8 cellular contexts compared by ENCODE assay signal in the genomic region with DNA sequence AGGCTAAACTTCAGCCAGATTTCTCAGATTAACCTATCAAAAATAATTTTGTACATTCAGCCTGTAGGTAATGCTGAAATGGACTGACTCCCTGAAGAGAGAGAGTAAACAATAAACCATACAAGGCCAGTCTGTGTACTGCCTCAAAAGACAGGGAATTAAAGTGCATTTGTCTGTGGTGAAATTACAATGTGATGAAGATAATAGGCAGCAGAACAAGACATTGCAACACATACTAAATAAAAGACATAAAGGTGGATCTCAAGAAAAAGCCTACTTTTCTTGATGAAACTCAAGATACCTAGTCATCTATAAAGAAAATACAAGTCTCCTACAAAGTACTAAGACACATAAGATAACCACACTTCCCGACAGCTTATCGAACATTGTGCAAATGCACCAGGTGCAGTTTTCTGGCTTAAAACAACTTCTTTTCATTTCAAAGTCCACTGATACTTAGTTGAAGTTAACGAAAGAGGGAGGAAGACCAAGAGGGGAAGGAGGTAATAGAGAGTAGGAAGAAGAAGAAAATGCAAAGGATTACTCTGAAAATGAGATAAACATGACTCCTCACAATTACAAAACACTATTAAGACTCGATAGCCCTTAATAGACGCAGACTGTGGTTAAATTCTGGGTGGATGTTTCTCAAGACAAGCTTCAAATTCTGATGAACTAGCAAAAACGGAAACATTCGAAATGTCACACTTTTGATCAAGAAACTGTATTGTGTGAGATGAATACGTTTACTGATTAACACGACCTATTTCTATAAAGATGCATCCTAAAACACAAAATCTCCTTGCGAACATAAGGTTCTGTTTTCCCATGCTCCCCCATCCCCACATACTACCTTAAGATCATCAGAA. TPM values are rescaled to one million over a fixed set of nuclear protein-coding genes. Genes with fewer than 3 reads are reported as not detected.
A peak's percentile ranks its signal among the peaks of the same experiment; 100 is the strongest.
DNase-seq lines count a peak whose midpoint lies in the region; ATAC-seq and TF ChIP-seq lines count a peak whose summit lies in the region.

No MANE protein-coding gene starts in this region.

- H3K79me2 ChIP-seq in OCI-LY7 (ENCODE audit: insufficient read depth, low read depth, low read length): peaks cover 70% of the 10 kb centered on the region

- ATAC-seq in mucosa of descending colon (no peak), HG03521 (IDR thresholded peaks at IDR 0.05; ENCODE audit: unreplicated experiment) (no peak), HG02870 (IDR thresholded peaks at IDR 0.05; ENCODE audit: unreplicated experiment) (no peak), HG02623 (IDR thresholded peaks at IDR 0.05; ENCODE audit: unreplicated experiment) (no peak)

- no TSS peak for BruUV-seq in OCI-LY7 (replicated peaks; lab: Mats Ljungman, UMichigan)

- H3K4me3 ChIP-seq in OCI-LY7 (ENCODE audit: low read depth, low read length, poor library complexity, severe bottlenecking) (peak overlapping the region; percentile 94), ectodermal cell (ENCODE audit: insufficient read depth, low read depth, low read length) (peak overlapping the region; percentile 57), mucosa of descending colon (no peak overlapping the region)

- H3K9me2 ChIP-seq in OCI-LY7 (ENCODE audit: insufficient read depth, low read length): no peaks in the 10 kb centered on the region

- H3K36me3 ChIP-seq in ES-I3 (ENCODE audit: insufficient read depth, low read length) (peaks cover 7% of the 10 kb centered on the region; the same call in 1 of the 2 replicates), OCI-LY7 (ENCODE audit: insufficient read depth, low read length) (peaks cover 68% of the 10 kb centered on the region), ectodermal cell (ENCODE audit: control insufficient read depth, insufficient read depth, low read length) (peaks cover 11% of the 10 kb centered on the region), mucosa of descending colon (ENCODE audit: low read depth) (no peaks in the 10 kb centered on the region)

- H3K27me3 Mint-ChIP-seq in osteocyte (ENCODE audit: unreplicated experiment): no peaks in the 10 kb centered on the region

- peak overlapping the region; percentile 85 for H3K27ac Mint-ChIP-seq in osteocyte (ENCODE audit: unreplicated experiment)

- peaks cover 18% of the 10 kb centered on the region for H3K4me1 ChIP-seq in ES-I3 (ENCODE audit: insufficient read depth, low read length)
- H3K4me1 ChIP-seq in OCI-LY7 (ENCODE audit: insufficient read depth, low read length, poor library complexity, severe bottlenecking): peaks cover 43% of the 10 kb centered on the region
- H3K4me1 ChIP-seq in ectodermal cell (ENCODE audit: control insufficient read depth, insufficient read depth, low read length): peaks cover 23% of the 10 kb centered on the region
- H3K4me1 ChIP-seq in mucosa of descending colon (ENCODE audit: low read depth): peaks cover 30% of the 10 kb centered on the region

- no peaks in the 10 kb centered on the region for H3K27me3 ChIP-seq in ectodermal cell (ENCODE audit: control insufficient read depth, insufficient read depth, low read length, poor library complexity, severe bottlenecking)

- peak overlapping the region; percentile 78 for H3K9ac ChIP-seq in ES-I3 (ENCODE audit: low read depth, low read length)

- H3K4me1 Mint-ChIP-seq in osteocyte (ENCODE audit: unreplicated experiment): peaks cover 63% of the 10 kb centered on the region

- H3K9me3 ChIP-seq in ES-I3 (ENCODE audit: control insufficient read depth, insufficient read depth, low read length) (no peaks in the 10 kb centered on the region), OCI-LY7 (ENCODE audit: low read length) (no peaks in the 10 kb centered on the region), ectodermal cell (ENCODE audit: control insufficient read depth, low read length) (no peaks in the 10 kb centered on the region), mucosa of descending colon (no peaks in the 10 kb centered on the region)

- DNase-seq in OCI-LY7 (ENCODE audit: low spot score): peak; percentile 17
- no peak for DNase-seq in osteocyte (ENCODE audit: extremely low spot score, unreplicated experiment)
- DNase-seq in mucosa of descending colon: no peak

- POLR2A ChIA-PET in OCI-LY7 (lab: Charles Lee): interaction anchor here (0.6 kb wide), 2 partner anchors 106 to 277 kb away, joined by 3 to 5 read pairs; no protein-coding TSS in a partner anchor

- no peaks in the 10 kb centered on the region for H3K9me3 Mint-ChIP-seq in osteocyte (ENCODE audit: unreplicated experiment)

- peaks cover 55% of the 10 kb centered on the region for H4K20me1 ChIP-seq in OCI-LY7 (ENCODE audit: insufficient read depth, low read length)

- TF ChIP-seq CTCF in OCI-LY7 (conservative IDR thresholded peaks at IDR 0.05; ENCODE audit: low read length) (no peak), osteocyte (IDR thresholded peaks at IDR 0.05) (no peak), mucosa of descending colon (IDR thresholded peaks at IDR 0.05) (no peak)

- H3K4me3 Mint-ChIP-seq in osteocyte (ENCODE audit: unreplicated experiment): peak overlapping the region; percentile 88

- H3K27ac ChIP-seq in OCI-LY7 (ENCODE audit: low read depth, low read length, poor library complexity, severe bottlenecking) (peak overlapping the region; percentile 71), ectodermal cell (ENCODE audit: insufficient read depth, low read depth, low read length, poor library complexity, severe bottlenecking) (no peak overlapping the region)

- H3K4me2 ChIP-seq in OCI-LY7 (ENCODE audit: low read length): peak overlapping the region; percentile 94

- intact Hi-C loops in OCI-LY7 (cut with micrococcal nuclease; ENCODE audit: unreplicated experiment) (loop anchor here (5.0 kb wide), 3 partner anchors 185 to 615 kb away; a partner anchor contains a TSS), mucosa of descending colon (cut with DNase I, micrococcal nuclease) (no loop called here)

- no peak overlapping the region for H2AFZ ChIP-seq in OCI-LY7 (ENCODE audit: low read length)

- CTCF ChIA-PET in OCI-LY7 (lab: Charles Lee; ENCODE audit: unreplicated experiment): no interaction called here

- WGBS in ectodermal cell, 2 experiments: 58 to 75% methylated on average over 9 to 10 of the region's 10 CpGs

- peaks cover 12% of the 10 kb centered on the region for H3K36me3 Mint-ChIP-seq in osteocyte (ENCODE audit: unreplicated experiment)

RNA-seq across cellular contexts. Expression of a gene that starts 2.0 kb away (rescaled TPM):
- 193 and 260 TPM in 2 replicates for total RNA-seq in OCI-LY7 (2014; rRNA removed; shearing (Covaris generic))
- total RNA-seq in OCI-LY7 (2022) (282 and 298 TPM in 2 replicates), osteocyte (140 and 151 TPM in 2 replicates), mucosa of descending colon (100 to 1,000 TPM in 1 of 3 donors, 10 to 100 TPM in 2; 84.0 to 108 (median 96.6) TPM)
- polyA plus RNA-seq in ectodermal cell (2013, experiment 1 of 4): 415 TPM
- polyA plus RNA-seq in ectodermal cell (2013, experiment 2 of 4): 410 TPM
- polyA plus RNA-seq in ectodermal cell (2013, experiment 3 of 4): 267 TPM
- polyA plus RNA-seq in ectodermal cell (2013, experiment 4 of 4): 294 TPM

RNA-seq across cellular contexts. Expression of a gene that starts 27.6 kb away (rescaled TPM):
- 4.7 and 5.0 TPM in 2 replicates for total RNA-seq in OCI-LY7 (2014; rRNA removed; shearing (Covaris generic))
- total RNA-seq in OCI-LY7 (2022) (6.4 and 7.6 TPM in 2 replicates), osteocyte (17.4 and 18.4 TPM in 2 replicates), mucosa of descending colon (10 to 100 TPM; 10.1 to 15.2 (median 11.4) TPM)
- polyA plus RNA-seq in ectodermal cell (2013, experiment 1 of 4): 9.7 TPM
- polyA plus RNA-seq in ectodermal cell (2013, experiment 2 of 4): 12.7 TPM
- 11.3 TPM for polyA plus RNA-seq in ectodermal cell (2013, experiment 3 of 4)
- 12.5 TPM for polyA plus RNA-seq in ectodermal cell (2013, experiment 4 of 4)
